ENCODE assay signal across 8 cellular contexts in genomic region chr17:30824356-30825145, GRCh38.
DNase-seq lines count a peak whose midpoint lies in the region; ATAC-seq and TF ChIP-seq lines count a peak whose summit lies in the region.

TSS of gene CRLF3 (minus strand) at chr17:30824692. CDS start at chr17:30824651, 41 bp downstream.

- peak; percentile 89 for ATAC-seq in GM19023 (IDR thresholded peaks at IDR 0.05; ENCODE audit: unreplicated experiment)
- peak; percentile 87 for ATAC-seq in HG03280 (IDR thresholded peaks at IDR 0.05; ENCODE audit: unreplicated experiment)

- DNase-seq in AG09319 (ENCODE audit: extremely low read depth, low read depth) (peak; percentile 66), NCI-H345 (lab: John Stamatoyannopoulos, UW) (peak; percentile 91), islet precursor cell (peak; percentile 98)
- DNase-seq in activated CD4-positive, CD25-positive, alpha-beta regulatory T cell (lab: John Stamatoyannopoulos, UW), result peak; percentile 74 to 89 (median 83)
- peak; percentile 92 for DNase-seq in central memory CD4-positive, alpha-beta T cell
- DNase-seq in stimulated activated CD4-positive, alpha-beta T cell treated with anti-CD3 and anti-CD28 coated beads, Interleukin-12 subunit alpha, Interleukin-12 subunit beta, amount 100 ng/mL, for 4 hours, result peak; percentile 86

- TF ChIP-seq CTCF in AG09319 (IDR thresholded peaks at IDR 0.05; ENCODE audit: low read depth, low read length), result peak; percentile 31

Comparison
In these comparisons a context has a peak if more than half of its experiments do, and no peak if none do; other contexts are left out.
1. Peak in every context shown above with its lines: DNase-seq and ATAC-seq.